ENCODE assay signal across 15 cellular contexts in genomic region chr9:111986035-111986556, GRCh38.
A peak's percentile ranks its signal among the peaks of the same experiment; 100 is the strongest.
DNase-seq lines count a peak whose midpoint lies in the region; ATAC-seq and TF ChIP-seq lines count a peak whose summit lies in the region.
"Had no signal": no experiment of that assay in that cellular context is flagged by ENCODE, and none has a peak within 500 bp of the region (broad histone marks: within the 10 kb centered on the region; RNA-seq: fewer than 3 reads in every experiment).

No MANE protein-coding gene starts in this region.

- H3K4me1 ChIP-seq in heart left ventricle: peaks cover 0 to 31% (median 0%) of the 10 kb centered on the region in 12 donors
- H3K4me1 ChIP-seq in right atrium auricular region: peaks cover 0 to 3% of the 10 kb centered on the region in 2 donors
- no peaks in the 10 kb centered on the region for H3K4me1 ChIP-seq in right lobe of liver
- no peaks in the 10 kb centered on the region for H3K4me1 ChIP-seq in uterus
- H3K4me1 ChIP-seq: gastrocnemius medialis had no signal

- WGBS in heart left ventricle, 4 donors: 42 to 60% (median 52%) methylated on average over 6 of the region's 6 CpGs
- 54% methylated on average over 6 of the region's 6 CpGs for WGBS in right lobe of liver (ENCODE audit: insufficient coverage, low coverage, low lambda C conversion rate, missing lambda C conversion rate)

- ATAC-seq in heart left ventricle (peak in 3 of 4 donors; percentile 22 to 65 (median 37)), right lobe of liver (peak; percentile 29 to 73 (median 54))
- ATAC-seq: gastrocnemius medialis had no signal

- H3K9me3 ChIP-seq in heart left ventricle (peaks cover 0 to 10% (median under 1%) of the 10 kb centered on the region in 12 donors), right atrium auricular region (peaks cover 0 to 9% of the 10 kb centered on the region in 2 donors), right lobe of liver (no peaks in the 10 kb centered on the region), uterus (no peaks in the 10 kb centered on the region)

- H3K27me3 ChIP-seq in heart left ventricle (no peaks in the 10 kb centered on the region), right atrium auricular region (no peaks in the 10 kb centered on the region), right lobe of liver (no peaks in the 10 kb centered on the region), uterus (no peaks in the 10 kb centered on the region)
- H3K27me3 ChIP-seq: gastrocnemius medialis, tibial artery had no signal

- TF ChIP-seq CTCF in heart left ventricle (IDR thresholded peaks at IDR 0.05) (no peak), right atrium auricular region (IDR thresholded peaks at IDR 0.05) (no peak), right lobe of liver (IDR thresholded peaks at IDR 0.05) (no peak), uterus (IDR thresholded peaks at IDR 0.05) (no peak)

- no peaks in the 10 kb centered on the region for H3K36me3 ChIP-seq in heart left ventricle
- H3K36me3 ChIP-seq in right atrium auricular region: no peaks in the 10 kb centered on the region
- H3K36me3 ChIP-seq in right lobe of liver: no peaks in the 10 kb centered on the region
- no peaks in the 10 kb centered on the region for H3K36me3 ChIP-seq in uterus
- H3K36me3 ChIP-seq: gastrocnemius medialis, tibial artery had no signal

- TF ChIP-seq POLR2A in heart left ventricle (IDR thresholded peaks at IDR 0.05) (no peak), right lobe of liver (IDR thresholded peaks at IDR 0.05) (no peak), uterus (IDR thresholded peaks at IDR 0.05) (no peak)

- DNase-seq in heart left ventricle (peak in 2 of 5 donors; percentile 19 to 36), right atrium auricular region (ENCODE audit: low spot score) (no peak), amniotic epithelial cell (ENCODE audit: low read depth) (peak; percentile 63), right lobe of liver (peak in 1 of 3 donors; percentile 10), uterus (no peak), EL (no peak), NCI-H345 treated with DMSO at 0.1 percent for 48 hours (lab: John Stamatoyannopoulos, UW; ENCODE audit: unreplicated experiment) (no peak), retina (no peak)
- DNase-seq: ACHN; activated CD4-positive, alpha-beta memory T cell treated with anti-CD3 and anti-CD28 coated beads for 36 hours; gastrocnemius medialis; naive B cell; NCI-H1105; NCI-H446 had no signal

- intact Hi-C loops in heart left ventricle (cut with DNase I) (no loop called here), right lobe of liver (cut with DNase I) (no loop called here), uterus (cut with DNase I; ENCODE audit: low total_unique reads) (no loop called here)

- H3K4me3 ChIP-seq in heart left ventricle (no peak overlapping the region), right atrium auricular region (no peak overlapping the region), right lobe of liver (no peak overlapping the region), uterus (no peak overlapping the region)
- H3K4me3 ChIP-seq: gastrocnemius medialis, tibial artery had no signal

- H3K27ac ChIP-seq in heart left ventricle (peak overlapping the region in 4 of 12 donors; percentile 18 to 57 (median 29)), right atrium auricular region (no peak overlapping the region), right lobe of liver (peak overlapping the region in 1 of 3 donors; percentile 51), uterus (peak overlapping the region; percentile 33 to 51)
- H3K27ac ChIP-seq: gastrocnemius medialis, tibial artery had no signal

Comparison
In these comparisons a context has a peak if more than half of its experiments do, and no peak if none do; other contexts are left out.
1. H3K27ac ChIP-seq: peak in uterus (2 of 2); none in right atrium auricular region (0 of 2).